In genomic region chr3:153169793-153170386, GRCh38 we compare ENCODE assay signal across 21 cellular contexts.
"Had no signal": no experiment of that assay in that cellular context is flagged by ENCODE, and none has a peak within 500 bp of the region (broad histone marks: within the 10 kb centered on the region; RNA-seq: fewer than 3 reads in every experiment).

No MANE protein-coding gene starts in this region.

- H3K4me3 ChIP-seq: esophagus squamous epithelium, heart left ventricle, tibial nerve had no signal

- H3K9me3 ChIP-seq: esophagus squamous epithelium, heart left ventricle, tibial nerve had no signal

- DNase-seq: activated CD4-positive, alpha-beta T cell treated with anti-CD3 and anti-CD28 coated beads, Interleukin-2, amount 10 ng/mL, durations not matched to agents 7 days and 5 days; activated CD4-positive, CD25-positive, alpha-beta regulatory T cell treated with anti-CD3 and anti-CD28 coated beads, Interleukin-2, amount 50 U/mL, for 72 hours; activated CD8-positive, alpha-beta T cell treated with anti-CD3 and anti-CD28 coated beads, Interleukin-2, amount 10 ng/mL, durations not matched to agents 7 days and 5 days; activated naive CD4-positive, alpha-beta T cell treated with Interleukin-2 at 50 U/mL for 16 hours; activated naive CD8-positive, alpha-beta T cell treated with anti-CD3 and anti-CD28 coated beads for 36 hours; activated T-cell treated with anti-CD3 and anti-CD28 coated beads, Interleukin-2, amount 50 U/mL, for 24 hours; central memory CD4-positive, alpha-beta T cell; esophagus squamous epithelium; heart left ventricle; islet precursor cell; left colon; nephron progenitor cell; right cardiac atrium; stimulated activated CD4-positive, alpha-beta T cell treated with anti-CD3 and anti-CD28 coated beads, Interleukin-12 subunit alpha, Interleukin-12 subunit beta, amount 100 ng/mL, for 4 hours; stimulated activated CD4-positive, alpha-beta T cell treated with anti-CD3 and anti-CD28 coated beads, Interleukin-4, amount 100 ng/mL, for 4 hours; substantia nigra; WERI-Rb-1 had no signal

- H3K27ac ChIP-seq: esophagus squamous epithelium, heart left ventricle, parathyroid adenoma, tibial nerve, WERI-Rb-1 had no signal

- ATAC-seq: activated CD8-positive, alpha-beta T cell treated with anti-CD3 and anti-CD28 coated beads, Interleukin-2, amount 10 ng/mL, durations not matched to agents 7 days and 5 days; heart left ventricle; left colon; right cardiac atrium had no signal

- H3K4me1 ChIP-seq: parathyroid adenoma had no signal

- FAIRE-seq: astrocyte, colon had no signal
